3 cellular contexts compared by ENCODE assay signal in genomic region chr19:42478765-42479307, GRCh38.
TF ChIP-seq lines count a peak whose summit lies in the region.

No MANE protein-coding gene starts in this region.

TF ChIP-seq in HEK293, 187 proteins besides CTCF, POLR2A, EP300 and RAD21:
- TF ChIP-seq ZNF10 (tag by site-specific recombination; IDR thresholded peaks at IDR 0.05) (peak; percentile 99), ZNF155 (tag by site-specific recombination; IDR thresholded peaks at IDR 0.05) (no peak)

TF ChIP-seq in H1, 55 proteins besides CTCF, POLR2A, EP300 and RAD21:
- TF ChIP-seq JUND (IDR thresholded peaks at IDR 0.05; ENCODE audit: low read length), result no peak
- no peak for TF ChIP-seq CHD1 (IDR thresholded peaks at IDR 0.05; ENCODE audit: low read depth, low read length)

TF ChIP-seq in WTC11, 78 proteins besides CTCF, POLR2A, EP300 and RAD21:
- TF ChIP-seq OVOL2 (CRISPR knock-in tag; IDR thresholded peaks at IDR 0.05; ENCODE audit: borderline replicate concordance) (no peak), HMGA2 (CRISPR knock-in tag; IDR thresholded peaks at IDR 0.05) (no peak), ATF1 (CRISPR knock-in tag; IDR thresholded peaks at IDR 0.05) (no peak), ZBTB21 (CRISPR knock-in tag; IDR thresholded peaks at IDR 0.05; ENCODE audit: borderline replicate concordance) (no peak), NFYB (CRISPR knock-in tag; conservative IDR thresholded peaks at IDR 0.05; ENCODE audit: low read depth) (no peak)
TF ChIP-seq in WTC11: peak in this region for 0.
